13 cellular contexts compared by ENCODE assay signal in genomic region chr14:64746298-64747250, GRCh38. TPM values are rescaled to one million over a fixed set of nuclear protein-coding genes. Genes with fewer than 3 reads are reported as not detected.
DNase-seq lines count a peak whose midpoint lies in the region; ATAC-seq, FAIRE-seq and TF ChIP-seq lines count a peak whose summit lies in the region.
"Had no signal": no experiment of that assay in that cellular context is flagged by ENCODE, and none has a peak within 500 bp of the region (broad histone marks: within the 10 kb centered on the region; RNA-seq: fewer than 3 reads in every experiment).

No MANE protein-coding gene starts in this region.

- H3K9me3 ChIP-seq in HEK293 (ENCODE audit: control insufficient read depth, insufficient read depth, low read depth, low read length) (no peaks in the 10 kb centered on the region), thoracic aorta (no peaks in the 10 kb centered on the region)
- H3K9me3 ChIP-seq: HAP-1 had no signal

- POLR2A ChIA-PET in HEK293 (lab: Yijun Ruan, JAX), result interaction anchor here (1.6 kb wide), 1 partner anchor 43 kb away, joined by 4 read pairs; the partner anchor contains the start of gene PLEKHG3

- H3K36me3 ChIP-seq in HEK293 (ENCODE audit: control insufficient read depth in 2 of 2, insufficient read depth in 1 of 2, low read length in 2 of 2) (peaks cover 7 to 56% of the 10 kb centered on the region in 2 experiments; a peak in 2 of 3 replicates), thoracic aorta (peaks cover 33% of the 10 kb centered on the region)

- H3K27me3 ChIP-seq in thoracic aorta (replicated peaks; ENCODE audit: insufficient read depth), result no peaks in the 10 kb centered on the region

- H3K4me1 ChIP-seq in HEK293 (ENCODE audit: control insufficient read depth, insufficient read depth, low read length) (no peaks in the 10 kb centered on the region), thoracic aorta (ENCODE audit: control insufficient read depth in 1 of 2, low read depth in 2 of 2) (peaks cover 23 to 36% of the 10 kb centered on the region in 2 donors)
- H3K4me1 ChIP-seq: HAP-1 had no signal

- TF ChIP-seq CTCF in HEK293 (tag by site-specific recombination; IDR thresholded peaks at IDR 0.05) (no peak), thoracic aorta (IDR thresholded peaks at IDR 0.05) (no peak)

- CTCF ChIA-PET in HEK293 (lab: Yijun Ruan, JAX), result interaction anchor here (1.0 kb wide), 1 partner anchor 13 kb away, joined by 3 read pairs; no protein-coding TSS in a partner anchor

- DNase-seq in medulla oblongata (ENCODE audit: extremely low spot score) (peak; percentile 67), thoracic aorta (ENCODE audit: low spot score) (no peak), HTR-8/SVneo (ENCODE audit: insufficient read length, low spot score) (no peak)
- no peak for DNase-seq in stimulated activated CD4-positive, alpha-beta T cell treated with anti-CD3 and anti-CD28 coated beads, Interleukin-12 subunit alpha, Interleukin-12 subunit beta, amount 100 ng/mL, for 4 hours
- DNase-seq: activated CD8-positive, alpha-beta memory T cell treated with anti-CD3 and anti-CD28 coated beads for 24 hours; activated naive CD8-positive, alpha-beta T cell treated with anti-CD3 and anti-CD28 coated beads, Interleukin-2, amount 10 ng/mL, durations not matched to agents 7 days and 5 days; NCI-H187 treated with DMSO at 0.1 percent for 48 hours had no signal

- H3K27ac ChIP-seq in HEK293 (ENCODE audit: extremely low read depth, low read depth, low read length) (no peak overlapping the region), cingulate gyrus (ENCODE audit: low read depth, low read length) (peak overlapping the region; percentile 51), thoracic aorta (peak overlapping the region; percentile 85 to 91)

- H3K4me3 ChIP-seq in HEK293 (ENCODE audit: low read depth, low read length) (no peak overlapping the region), thoracic aorta (peak overlapping the region; percentile 14)
- H3K4me3 ChIP-seq: HAP-1 had no signal

- ATAC-seq in thoracic aorta (ENCODE audit: insufficient number of reproducible peaks, low FRiP score, low read depth), result peak; percentile 53
- ATAC-seq in GM18858 (IDR thresholded peaks at IDR 0.05; ENCODE audit: unreplicated experiment), result no peak
- no peak for ATAC-seq in GM18868 (IDR thresholded peaks at IDR 0.05; ENCODE audit: unreplicated experiment)

- FAIRE-seq in HTR-8/SVneo (lab: Jason Lieb, UNC), result no peak
- FAIRE-seq: GM19239 had no signal

TF ChIP-seq in HEK293, 187 proteins besides CTCF, POLR2A, EP300 and RAD21:
- TF ChIP-seq ZBTB1 (tag by site-specific recombination; IDR thresholded peaks at IDR 0.05) (no peak), ZNF600 (tag by site-specific recombination; IDR thresholded peaks at IDR 0.05) (peak; percentile 64; the same call in 1 of the 2 replicates)

RNA-seq across cellular contexts. Expression of gene PLEKHG3, which starts 42.4 kb away (rescaled TPM):
- 10 to 100 TPM; 63.2 to 71.5 TPM for total RNA-seq in thoracic aorta
